13 cellular contexts compared by ENCODE assay signal in genomic region chr17:76365256-76365903, GRCh38. TPM values are rescaled to one million over a fixed set of nuclear protein-coding genes. Genes with fewer than 3 reads are reported as not detected.
A peak's percentile ranks its signal among the peaks of the same experiment; 100 is the strongest.
DNase-seq lines count a peak whose midpoint lies in the region; ATAC-seq, FAIRE-seq and TF ChIP-seq lines count a peak whose summit lies in the region.
"Had no signal": no experiment of that assay in that cellular context is flagged by ENCODE, and none has a peak within 500 bp of the region (broad histone marks: within the 10 kb centered on the region; RNA-seq: fewer than 3 reads in every experiment).

No MANE protein-coding gene starts in this region.

- no peak overlapping the region for H2AFZ ChIP-seq in GM23248

- no peak overlapping the region for H3K4me2 ChIP-seq in GM23248 (ENCODE audit: unreplicated experiment)
- H3K4me2 ChIP-seq: BLaER1 had no signal

- no peak overlapping the region for H3K27ac ChIP-seq in GM23248
- no peak overlapping the region for H3K27ac ChIP-seq in WERI-Rb-1
- no peak overlapping the region for H3K27ac ChIP-seq in kidney (ENCODE audit: low read depth in 2 of 2, low read length in 2 of 2)
- H3K27ac ChIP-seq: BLaER1, breast epithelium had no signal

- in situ Hi-C loops in GM23248 (cut with MboI), result no loop called here

- H3K27me3 ChIP-seq in GM23248 (replicated peaks; ENCODE audit: insufficient read depth) (no peaks in the 10 kb centered on the region), WERI-Rb-1 (ENCODE audit: insufficient read depth, low read depth, severe bottlenecking) (no peaks in the 10 kb centered on the region)
- H3K27me3 ChIP-seq: BLaER1, breast epithelium had no signal

- no peaks in the 10 kb centered on the region for H3K36me3 ChIP-seq in GM23248 (ENCODE audit: low read depth)
- no peaks in the 10 kb centered on the region for H3K36me3 ChIP-seq in WERI-Rb-1
- no peaks in the 10 kb centered on the region for H3K36me3 ChIP-seq in kidney (ENCODE audit: control insufficient read depth in 1 of 2, insufficient read depth in 2 of 2, low read length in 2 of 2)
- H3K36me3 ChIP-seq: BLaER1, breast epithelium had no signal

- H3K9me2 ChIP-seq in GM23248 (ENCODE audit: insufficient read depth), result no peaks in the 10 kb centered on the region

- H3K4me1 ChIP-seq in GM23248 (ENCODE audit: insufficient read depth) (peaks cover 32% of the 10 kb centered on the region), kidney (ENCODE audit: control insufficient read depth in 1 of 2, insufficient read depth in 1 of 2, low read depth in 1 of 2, low read length in 2 of 2) (peaks cover 0 to 5% of the 10 kb centered on the region in 2 donors)

- no peak overlapping the region for H3K4me3 ChIP-seq in GM23248
- H3K4me3 ChIP-seq in WERI-Rb-1 (ENCODE audit: low read depth, low read length), result no peak overlapping the region
- H3K4me3 ChIP-seq in kidney (ENCODE audit: low read length in 2 of 2), result no peak overlapping the region
- H3K4me3 ChIP-seq: BLaER1, breast epithelium had no signal

- no peak for DNase-seq in AG09319 (ENCODE audit: extremely low read depth, low read depth)
- peak; percentile 34 for DNase-seq in GM23248
- no peak for DNase-seq in WERI-Rb-1
- DNase-seq in kidney, result no peak
- no peak for DNase-seq in stimulated activated CD4-positive, alpha-beta T cell treated with anti-CD3 and anti-CD28 coated beads, Interleukin-12 subunit alpha, Interleukin-12 subunit beta, amount 100 ng/mL, for 4 hours
- DNase-seq in COR-L47 (lab: John Stamatoyannopoulos, UW), result no peak
- DNase-seq in NCI-H524 (lab: John Stamatoyannopoulos, UW), result no peak
- DNase-seq: activated T-cell treated with anti-CD3 and anti-CD28 coated beads, Interleukin-2, amount 50 U/mL, for 4 hours; NCI-H146 had no signal

- intact Hi-C loops in kidney (cut with DNase I), result no loop called here

- H3F3A ChIP-seq in GM23248 (ENCODE audit: insufficient read depth), result peaks cover 16% of the 10 kb centered on the region

- no peaks in the 10 kb centered on the region for H3K9me3 ChIP-seq in GM23248 (ENCODE audit: low read depth)
- peaks cover 11% of the 10 kb centered on the region for H3K9me3 ChIP-seq in WERI-Rb-1 (ENCODE audit: severe bottlenecking)
- no peaks in the 10 kb centered on the region for H3K9me3 ChIP-seq in kidney (ENCODE audit: control insufficient read depth in 1 of 2, low read length in 2 of 2)
- H3K9me3 ChIP-seq: BLaER1, breast epithelium had no signal

- WGBS in GM23248 (ENCODE audit: low coverage in 1 of 2, low lambda C conversion rate in 2 of 2, missing lambda C conversion rate in 2 of 2), 2 experiments, result 61 to 66% methylated on average over 12 of the region's 12 CpGs

- no peaks in the 10 kb centered on the region for H4K20me1 ChIP-seq in GM23248 (ENCODE audit: insufficient read depth)
- H4K20me1 ChIP-seq: BLaER1 had no signal

- H3K79me2 ChIP-seq in GM23248 (ENCODE audit: insufficient read depth), result peaks cover 8% of the 10 kb centered on the region; the same call in 1 of the 2 replicates

- TF ChIP-seq CTCF in AG09319 (IDR thresholded peaks at IDR 0.05; ENCODE audit: low read depth, low read length) (peak; percentile 40), WERI-Rb-1 (IDR thresholded peaks at IDR 0.05; ENCODE audit: low read depth, low read length) (peak; percentile 31; the same call in 1 of the 2 replicates), kidney (IDR thresholded peaks at IDR 0.05; ENCODE audit: borderline replicate concordance, extremely low read depth, insufficient read depth) (peak; percentile 32)

- H3K9ac ChIP-seq in GM23248 (no peak overlapping the region), kidney (ENCODE audit: low read length in 2 of 2) (no peak overlapping the region)
- H3K9ac ChIP-seq: BLaER1 had no signal

- no peak for FAIRE-seq in kidney (lab: Jason Lieb, UNC)
- FAIRE-seq: GM12891 had no signal

- no peak for ATAC-seq in GM18858 (IDR thresholded peaks at IDR 0.05; ENCODE audit: unreplicated experiment)
- ATAC-seq: activated T-cell treated with anti-CD3 and anti-CD28 coated beads, Interleukin-2, amount 50 U/mL, for 4 hours had no signal

RNA-seq across cellular contexts. Expression of gene PRPSAP1, which starts 11.7 kb away (rescaled TPM):
- total RNA-seq in GM23248 (2014; rRNA removed; shearing (Covaris generic)), result 44.5 and 53.2 TPM in 2 replicates
- polyA plus RNA-seq in GM23248 (2016; fragmentation: Nextera tagmentation; extraction: Ambion mirVana), result 55.1 and 56.5 TPM in 2 replicates
- 37.6 TPM for total RNA-seq in kidney
- polyA plus RNA-seq in kidney (ENCODE audit: insufficient read depth, low read depth, low replicate concordance), result 39.9 TPM

RNA-seq across cellular contexts. Expression of gene SPHK1, which starts 19.0 kb away (rescaled TPM):
- total RNA-seq in GM23248 (2014; rRNA removed; shearing (Covaris generic)), result 112 and 113 TPM in 2 replicates
- 69.2 and 72.3 TPM in 2 replicates for polyA plus RNA-seq in GM23248 (2016; fragmentation: Nextera tagmentation; extraction: Ambion mirVana)
- 10.4 TPM for total RNA-seq in kidney
- polyA plus RNA-seq in kidney (ENCODE audit: insufficient read depth, low read depth, low replicate concordance), result 1.5 TPM

RNA-seq across cellular contexts. Expression of gene QRICH2, which starts 57.3 kb away (rescaled TPM):
- 3.7 and 4.0 TPM in 2 replicates for total RNA-seq in GM23248 (2014; rRNA removed; shearing (Covaris generic))
- polyA plus RNA-seq in GM23248 (2016; fragmentation: Nextera tagmentation; extraction: Ambion mirVana) (1.3 and 1.5 TPM in 2 replicates), kidney (ENCODE audit: insufficient read depth, low read depth, low replicate concordance) (2.5 TPM)
- 2.0 TPM for total RNA-seq in kidney
